9 cellular contexts compared by ENCODE assay signal in the genomic region with DNA sequence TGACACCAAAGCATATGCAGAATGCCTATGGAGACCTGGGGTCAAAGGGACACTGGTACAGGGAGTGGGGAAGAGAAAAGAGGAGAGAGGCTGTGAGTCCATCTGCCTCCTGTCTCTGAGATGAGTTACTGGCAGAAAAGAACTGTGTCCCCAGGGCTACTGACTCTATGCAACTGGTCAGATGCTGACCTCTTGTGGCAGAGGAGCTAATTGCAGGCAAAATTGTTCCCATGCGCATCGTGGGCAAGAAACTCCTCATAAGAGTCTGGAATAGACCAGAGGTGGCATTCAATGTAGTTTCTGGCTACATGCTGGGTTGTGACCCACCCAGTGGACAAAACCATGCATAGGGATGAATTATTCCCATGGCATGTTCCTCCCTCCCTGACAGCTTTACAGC. TPM values are rescaled to one million over a fixed set of nuclear protein-coding genes. Genes with fewer than 3 reads are reported as not detected.
DNase-seq lines count a peak whose midpoint lies in the region; ATAC-seq and TF ChIP-seq lines count a peak whose summit lies in the region.
"Had no signal": no experiment of that assay in that cellular context is flagged by ENCODE, and none has a peak within 500 bp of the region (broad histone marks: within the 10 kb centered on the region; RNA-seq: fewer than 3 reads in every experiment).

No MANE protein-coding gene starts in this region.

- no peaks in the 10 kb centered on the region for H3K4me1 ChIP-seq in heart left ventricle
- no peaks in the 10 kb centered on the region for H3K4me1 ChIP-seq in heart right ventricle
- H3K4me1 ChIP-seq in foreskin keratinocyte = peaks cover 12% of the 10 kb centered on the region
- H3K4me1 ChIP-seq in transverse colon = peaks cover 5 to 33% (median 16%) of the 10 kb centered on the region in 4 donors
- H3K4me1 ChIP-seq: psoas muscle had no signal

- H3K9ac ChIP-seq in SU-DHL-6 (ENCODE audit: low read length) = no peak overlapping the region

- no peaks in the 10 kb centered on the region for H4K20me1 ChIP-seq in SU-DHL-6 (ENCODE audit: low read depth, low read length)

- H3K27ac ChIP-seq in heart left ventricle (no peak overlapping the region), heart right ventricle (no peak overlapping the region), SU-DHL-6 (ENCODE audit: low read depth, low read length) (no peak overlapping the region), foreskin keratinocyte (no peak overlapping the region), transverse colon (peak overlapping the region in 1 of 4 donors; percentile 6)
- H3K27ac ChIP-seq: psoas muscle had no signal

- WGBS in heart left ventricle, 4 donors = 57 to 82% (median 69%) methylated on average over 2 of the region's 2 CpGs
- WGBS in heart right ventricle, 2 donors = 62 to 78% methylated on average over 2 of the region's 2 CpGs
- WGBS in transverse colon (ENCODE audit: low coverage in 1 of 2), 2 donors = 96 to 100% methylated on average over 1 to 2 of the region's 2 CpGs

- H3K4me3 ChIP-seq in heart left ventricle (no peak overlapping the region), heart right ventricle (no peak overlapping the region), SU-DHL-6 (ENCODE audit: insufficient read depth, low read length, poor library complexity, severe bottlenecking) (no peak overlapping the region), transverse colon (no peak overlapping the region), MG63 (no peak overlapping the region)
- H3K4me3 ChIP-seq: psoas muscle had no signal

- no peak for TF ChIP-seq EP300 in transverse colon (IDR thresholded peaks at IDR 0.05; ENCODE audit: low read depth)

- TF ChIP-seq POLR2A in heart left ventricle (IDR thresholded peaks at IDR 0.05) = no peak
- no peak for TF ChIP-seq POLR2A in transverse colon (IDR thresholded peaks at IDR 0.05)

- H3K4me2 ChIP-seq in SU-DHL-6 (ENCODE audit: low read depth, low read length, poor library complexity, severe bottlenecking) = no peak overlapping the region

- intact Hi-C loops in heart left ventricle (cut with DNase I) (loop anchor here in 1 of 10 donors (5.0 kb wide), 1 partner anchor 126 kb away; no protein-coding TSS in a partner anchor), heart right ventricle (cut with DNase I) (no loop called here), transverse colon (cut with DNase I; ENCODE audit: low total_unique reads) (loop anchor here (10.0 kb wide), 1 partner anchor 58 kb away; no protein-coding TSS in a partner anchor), Right ventricle myocardium inferior (cut with DNase I) (no loop called here)

- H3K79me2 ChIP-seq in SU-DHL-6 (ENCODE audit: insufficient read depth, low read length) = no peaks in the 10 kb centered on the region

- ATAC-seq in heart left ventricle = no peak
- ATAC-seq in heart right ventricle = no peak
- no peak for ATAC-seq in foreskin keratinocyte
- ATAC-seq in Right ventricle myocardium inferior = no peak
- ATAC-seq: psoas muscle had no signal

- H3K9me3 ChIP-seq in heart left ventricle (peaks cover 0 to 11% (median 7%) of the 10 kb centered on the region in 12 donors), heart right ventricle (peaks cover 0 to 13% (median 5%) of the 10 kb centered on the region in 11 donors), SU-DHL-6 (ENCODE audit: insufficient read depth, low read length) (no peaks in the 10 kb centered on the region), transverse colon (no peaks in the 10 kb centered on the region), MG63 (no peaks in the 10 kb centered on the region)
- H3K9me3 ChIP-seq: psoas muscle had no signal

- no peaks in the 10 kb centered on the region for H3F3A ChIP-seq in SU-DHL-6 (ENCODE audit: insufficient read depth)

- no peaks in the 10 kb centered on the region for H3K9me2 ChIP-seq in SU-DHL-6 (replicated peaks; ENCODE audit: insufficient read depth, low read length)

- H3K36me3 ChIP-seq in heart left ventricle (no peaks in the 10 kb centered on the region), heart right ventricle (no peaks in the 10 kb centered on the region), SU-DHL-6 (ENCODE audit: low read length) (no peaks in the 10 kb centered on the region), transverse colon (no peaks in the 10 kb centered on the region), MG63 (no peaks in the 10 kb centered on the region)

- H3K27me3 ChIP-seq in heart left ventricle (peaks cover 0 to 11% (median 0%) of the 10 kb centered on the region in 9 donors), heart right ventricle (peaks cover 0 to 25% (median 2%) of the 10 kb centered on the region in 7 donors), SU-DHL-6 (ENCODE audit: low read length) (no peaks in the 10 kb centered on the region), foreskin keratinocyte (peaks cover 3% of the 10 kb centered on the region), transverse colon (no peaks in the 10 kb centered on the region), MG63 (no peaks in the 10 kb centered on the region)

- peak in 7 of 12 donors; percentile 6 to 37 (median 16) for TF ChIP-seq CTCF in heart left ventricle (IDR thresholded peaks at IDR 0.05)
- peak in 4 of 9 donors; percentile 17 to 52 (median 19) for TF ChIP-seq CTCF in heart right ventricle (IDR thresholded peaks at IDR 0.05)
- peak; percentile 68 for TF ChIP-seq CTCF in SU-DHL-6 (IDR thresholded peaks at IDR 0.05; ENCODE audit: insufficient read depth, low read length, poor library complexity, severe bottlenecking)
- peak; percentile 64 for TF ChIP-seq CTCF in foreskin keratinocyte (conservative IDR thresholded peaks at IDR 0.05)
- peak in 4 of 5 experiments; percentile 28 to 57 (median 39) for TF ChIP-seq CTCF in transverse colon (IDR thresholded peaks at IDR 0.05)

- DNase-seq in heart left ventricle (no peak), heart right ventricle (no peak), foreskin keratinocyte (no peak), transverse colon (peak; percentile 29), MG63 (no peak), NCI-H1417 treated with DMSO at 0.1 percent for 48 hours (lab: John Stamatoyannopoulos, UW) (no peak), Right ventricle myocardium inferior (ENCODE audit: missing footprints) (no peak)

- in situ Hi-C loops in transverse colon (cut with MboI; ENCODE audit: low pct_ligation_motif_present in 1 of 4, low pct_unique_long_range_greater_than_20kb in 1 of 4, low sequenced_read_pairs in 3 of 4) = no loop called here

- H2AFZ ChIP-seq in SU-DHL-6 (ENCODE audit: low read depth, low read length, severe bottlenecking) = no peak overlapping the region

RNA-seq across cellular contexts. Expression of a gene that starts 26.1 kb away (rescaled TPM):
- total RNA-seq in heart left ventricle (10 to 100 TPM in 1 of 9 donors, 1 to 10 TPM in 8; 2.2 to 14.9 (median 4.3) TPM), heart right ventricle (10 to 100 TPM in 1 of 10 donors, 1 to 10 TPM in 9; 1.7 to 10.4 (median 3.3) TPM), foreskin keratinocyte (19.8 and 23.6 TPM in 2 replicates), transverse colon (10 to 100 TPM; 17.1 to 62.5 (median 19.6) TPM), Right ventricle myocardium inferior (4.3 TPM)
- polyA plus RNA-seq in heart left ventricle (1 to 10 TPM; 3.9 to 5.8 TPM), heart right ventricle (10 to 100 TPM in 1 of 2 donors, 1 to 10 TPM in 1; 6.4 to 11.1 TPM), foreskin keratinocyte (14.0 and 14.4 TPM in 2 replicates)
- 2.8 and 8.3 TPM in 2 replicates for total RNA-seq in MG63 (2014; rRNA removed; shearing (Covaris generic); ENCODE audit: low replicate concordance)

RNA-seq across cellular contexts. Expression of a gene that starts 47.9 kb away (rescaled TPM):
- total RNA-seq in heart left ventricle (under 1 TPM in 2 of 9 donors, not detected in 7; 0.28 to 0.50 TPM), heart right ventricle (under 1 TPM in 1 of 10 donors, not detected in 9; 0.41 TPM), foreskin keratinocyte (0.14 and 0.27 TPM in 2 replicates), transverse colon (10 to 100 TPM; 20.1 to 80.8 (median 36.8) TPM), Right ventricle myocardium inferior (0.32 TPM)
- polyA plus RNA-seq in heart left ventricle (1 to 10 TPM in 1 of 2 donors, under 1 TPM in 1; 0.04 to 1.9 TPM), heart right ventricle (under 1 TPM; 0.04 to 0.15 TPM), foreskin keratinocyte (0.17 and 0.18 TPM in 2 replicates)
- total RNA-seq in MG63 (2014; rRNA removed; shearing (Covaris generic); ENCODE audit: low replicate concordance) = not detected in 2 replicates
- total RNA-seq: psoas muscle had no signal

Comparison
In these comparisons a context has a peak if more than half of its experiments do, and no peak if none do; other contexts are left out.
1. RNA of a gene that starts 47.9 kb away (total RNA-seq): 20.1 to 80.8 TPM in transverse colon; 0.32 TPM in Right ventricle myocardium inferior (single experiment), 0.14 to 0.27 TPM in foreskin keratinocyte, 0.28 to 0.50 TPM in heart left ventricle, 0.41 TPM in heart right ventricle and not detected in MG63; every median in the first group is over 10 times any median in the second.